12 cellular contexts compared by ENCODE assay signal in genomic region chr9:134551176-134551575, GRCh38.
DNase-seq lines count a peak whose midpoint lies in the region; ATAC-seq and TF ChIP-seq lines count a peak whose summit lies in the region.
"Had no signal": no experiment of that assay in that cellular context is flagged by ENCODE, and none has a peak within 500 bp of the region (broad histone marks: within the 10 kb centered on the region; RNA-seq: fewer than 3 reads in every experiment).

No MANE protein-coding gene starts in this region.

- peak overlapping the region; percentile 26 for H2AK9ac ChIP-seq in IMR-90 (replicated peaks; ENCODE audit: low read depth, low read length, poor library complexity)

- H4K91ac ChIP-seq in IMR-90 (ENCODE audit: insufficient read depth, low read depth, low read length) (peak overlapping the region; percentile 83), mesenchymal stem cell (ENCODE audit: low read length) (peak overlapping the region; percentile 84)

- intact Hi-C loops in IMR-90 (cut with micrococcal nuclease) (loop anchor here (5.0 kb wide), 1 partner anchor 91 kb away; the partner anchor contains the start of gene COL5A1), sciatic nerve (cut with DNase I) (no loop called here), prostate gland (cut with DNase I) (no loop called here), thyroid gland (cut with DNase I) (no loop called here)

- peak overlapping the region; percentile 84 for H2AK5ac ChIP-seq in IMR-90 (ENCODE audit: low read depth, low read length)
- peak overlapping the region; percentile 37 for H2AK5ac ChIP-seq in mesenchymal stem cell (ENCODE audit: low read length, severe bottlenecking)

- H3K4me2 ChIP-seq in IMR-90 (ENCODE audit: low read depth, low read length) (no peak overlapping the region), mesenchymal stem cell (ENCODE audit: low read length, poor library complexity, severe bottlenecking) (no peak overlapping the region)

- H4K8ac ChIP-seq in IMR-90 (ENCODE audit: low read depth in 2 of 2, low read length in 2 of 2) (peak overlapping the region in 1 of 2 experiments; percentile 73; a peak in 1 of 4 replicates), mesenchymal stem cell (ENCODE audit: low read length) (peak overlapping the region; percentile 10)

- H3K14ac ChIP-seq in IMR-90 (replicated peaks; ENCODE audit: low read depth, low read length), result peak overlapping the region; percentile 50
- peak overlapping the region in 1 of 2 experiments; percentile 42 for H3K14ac ChIP-seq in mesenchymal stem cell (ENCODE audit: low read length in 2 of 2)

- H4K20me1 ChIP-seq in IMR-90 (ENCODE audit: insufficient read depth, low read length), result no peaks in the 10 kb centered on the region; the same call in 1 of the 2 replicates

- no peak overlapping the region for H3K4me3 ChIP-seq in IMR-90 (ENCODE audit: insufficient read depth, low read depth, low read length)
- no peak overlapping the region for H3K4me3 ChIP-seq in SK-N-MC
- no peak overlapping the region for H3K4me3 ChIP-seq in mesenchymal stem cell (ENCODE audit: insufficient read depth in 1 of 2, low read depth in 1 of 2, low read length in 2 of 2)
- no peak overlapping the region for H3K4me3 ChIP-seq in prostate gland
- no peak overlapping the region for H3K4me3 ChIP-seq in thyroid gland (replicated peaks in 1 of 3)
- H3K4me3 ChIP-seq: Peyer's patch had no signal

- 93% methylated on average over 18 of the region's 23 CpGs; no CpG with 5 or more reads in 1 of the 2 experiments for WGBS in IMR-90 (ENCODE audit: extremely low coverage in 2 of 2, insufficient read length in 1 of 2), 2 experiments
- WGBS in mesenchymal stem cell, result 94% methylated on average over 23 of the region's 23 CpGs
- WGBS in prostate gland, result 94% methylated on average over 13 of the region's 23 CpGs
- WGBS in thyroid gland, 2 donors, result 92 to 96% methylated on average over 23 of the region's 23 CpGs

- peak overlapping the region; percentile 65; the same call in 1 of the 2 replicates for H3K18ac ChIP-seq in IMR-90 (ENCODE audit: low read depth, low read length)
- H3K18ac ChIP-seq in mesenchymal stem cell (ENCODE audit: low read depth in 1 of 2, low read length in 2 of 2), result peak overlapping the region; percentile 38 to 85

- ATAC-seq in IMR-90 (ENCODE audit: low read depth) (no peak), sciatic nerve (no peak), GM21360 (IDR thresholded peaks at IDR 0.05; ENCODE audit: unreplicated experiment) (no peak)

- peak overlapping the region; percentile 33; the same call in 1 of the 2 replicates for H4K5ac ChIP-seq in IMR-90 (ENCODE audit: low read depth, low read length)

- TF ChIP-seq CTCF in IMR-90 (conservative IDR thresholded peaks at IDR 0.05; ENCODE audit: low read depth, low read length), result no peak
- no peak for TF ChIP-seq CTCF in prostate gland (IDR thresholded peaks at IDR 0.05)
- TF ChIP-seq CTCF in thyroid gland (IDR thresholded peaks at IDR 0.05), result no peak

- in situ Hi-C loops in IMR-90 (cut with MboI; ENCODE audit: low sequenced_read_pairs), result no loop called here

- H2BK120ac ChIP-seq in IMR-90 (ENCODE audit: low read depth, low read length) (peak overlapping the region; percentile 94), mesenchymal stem cell (ENCODE audit: low read depth, low read length) (peak overlapping the region; percentile 95)

- H3K36me3 ChIP-seq in IMR-90 (ENCODE audit: control insufficient read depth, insufficient read depth, low read length) (no peaks in the 10 kb centered on the region), SK-N-MC (ENCODE audit: insufficient read depth, low read length) (no peaks in the 10 kb centered on the region), mesenchymal stem cell (ENCODE audit: control insufficient read depth in 1 of 2, insufficient read depth in 2 of 2, low read depth in 1 of 2, low read length in 2 of 2) (no peaks in the 10 kb centered on the region), prostate gland (no peaks in the 10 kb centered on the region), thyroid gland (no peaks in the 10 kb centered on the region)
- H3K36me3 ChIP-seq: Peyer's patch had no signal

- no peak for TF ChIP-seq RAD21 in IMR-90 (IDR thresholded peaks at IDR 0.05; ENCODE audit: low read length)

- no peak overlapping the region for H2BK5ac ChIP-seq in IMR-90 (ENCODE audit: low read depth, low read length, poor library complexity, severe bottlenecking)
- no peak overlapping the region for H2BK5ac ChIP-seq in mesenchymal stem cell (ENCODE audit: low read depth, low read length, poor library complexity, severe bottlenecking)

- H3K27me3 ChIP-seq in IMR-90 (ENCODE audit: control insufficient read depth, insufficient read depth, low read length), result no peaks in the 10 kb centered on the region
- peaks cover 0 to 34% of the 10 kb centered on the region in 2 experiments for H3K27me3 ChIP-seq in mesenchymal stem cell (ENCODE audit: control insufficient read depth in 1 of 2, insufficient read depth in 1 of 2, low read length in 2 of 2)
- no peaks in the 10 kb centered on the region for H3K27me3 ChIP-seq in prostate gland (replicated peaks; ENCODE audit: insufficient read depth)
- H3K27me3 ChIP-seq in thyroid gland, result no peaks in the 10 kb centered on the region
- H3K27me3 ChIP-seq: Peyer's patch had no signal

- H3K4me1 ChIP-seq in IMR-90 (ENCODE audit: control insufficient read depth, insufficient read depth, low read length), result peaks cover 31% of the 10 kb centered on the region
- H3K4me1 ChIP-seq in mesenchymal stem cell (ENCODE audit: control insufficient read depth, insufficient read depth, low read depth, low read length), result peaks cover 71% of the 10 kb centered on the region
- H3K4me1 ChIP-seq in prostate gland (replicated peaks), result no peaks in the 10 kb centered on the region
- H3K4me1 ChIP-seq in thyroid gland, result peaks cover 2 to 17% of the 10 kb centered on the region in 2 donors

- peak overlapping the region; percentile 91 for H2BK20ac ChIP-seq in IMR-90 (ENCODE audit: low read depth, low read length)

- H3K9me1 ChIP-seq in IMR-90 (ENCODE audit: insufficient read depth, low read length), result peaks cover 11% of the 10 kb centered on the region; the same call in 1 of the 2 replicates

- H3K9ac ChIP-seq in IMR-90 (ENCODE audit: low read depth, low read length), result no peak overlapping the region
- H3K9ac ChIP-seq in SK-N-MC (ENCODE audit: insufficient read length), result no peak overlapping the region
- no peak overlapping the region for H3K9ac ChIP-seq in mesenchymal stem cell (ENCODE audit: low read length)

- H3K27ac ChIP-seq in IMR-90 (ENCODE audit: insufficient read depth, low read length) (no peak overlapping the region), SK-N-MC (peak overlapping the region; percentile 84), mesenchymal stem cell (ENCODE audit: low read length, poor library complexity, severe bottlenecking) (peak overlapping the region; percentile 69), prostate gland (no peak overlapping the region), thyroid gland (no peak overlapping the region)

- H3K9me3 ChIP-seq in IMR-90 (ENCODE audit: control insufficient read depth, insufficient read depth, low read length) (no peaks in the 10 kb centered on the region), SK-N-MC (ENCODE audit: low read depth, low read length) (no peaks in the 10 kb centered on the region), mesenchymal stem cell (ENCODE audit: control insufficient read depth, low read length) (no peaks in the 10 kb centered on the region), prostate gland (no peaks in the 10 kb centered on the region), thyroid gland (no peaks in the 10 kb centered on the region)
- H3K9me3 ChIP-seq: Peyer's patch had no signal

- H3K23ac ChIP-seq in IMR-90 (ENCODE audit: low read depth, low read length) (no peak overlapping the region), mesenchymal stem cell (ENCODE audit: low read length in 2 of 2) (no peak overlapping the region)

- H3K79me1 ChIP-seq in IMR-90 (ENCODE audit: low read depth in 1 of 2, low read length in 2 of 2), result no peaks in the 10 kb centered on the region
- H3K79me1 ChIP-seq in mesenchymal stem cell (replicated peaks; ENCODE audit: low read length, poor library complexity, severe bottlenecking), result no peaks in the 10 kb centered on the region

- no peak for TF ChIP-seq POLR2A in IMR-90 (IDR thresholded peaks at IDR 0.05; ENCODE audit: low read depth, low read length)
- no peak for TF ChIP-seq POLR2A in prostate gland (IDR thresholded peaks at IDR 0.05)
- no peak for TF ChIP-seq POLR2A in thyroid gland (IDR thresholded peaks at IDR 0.05)

- CTCF ChIA-PET in IMR-90 (lab: Yijun Ruan, JAX), result no interaction called here

- no TSS peak for BruUV-seq in IMR-90 (replicated peaks; lab: Mats Ljungman, UMichigan)

- dilution Hi-C loops in IMR-90 (cut with HindIII; ENCODE audit: low sequenced_read_pairs, unreplicated experiment), result no loop called here

- peak overlapping the region; percentile 19 to 88 for H2BK12ac ChIP-seq in mesenchymal stem cell (ENCODE audit: low read length in 2 of 2)

- H3K4ac ChIP-seq in IMR-90 (ENCODE audit: low read depth, low read length) (peak overlapping the region; percentile 93), mesenchymal stem cell (ENCODE audit: low read depth in 1 of 2, low read length in 2 of 2) (peak overlapping the region; percentile 18 to 45)

- H2AFZ ChIP-seq in IMR-90 (replicated peaks; ENCODE audit: low read length, poor library complexity), result no peak overlapping the region
- no peak overlapping the region for H2AFZ ChIP-seq in mesenchymal stem cell (ENCODE audit: low read depth, low read length)

- DNase-seq in IMR-90, result no peak
- DNase-seq in SK-N-MC (ENCODE audit: low read depth, low spot score), result no peak
- DNase-seq in mesenchymal stem cell, result no peak
- DNase-seq in sciatic nerve (ENCODE audit: low spot score), result peak; percentile 61
- no peak for DNase-seq in prostate gland (ENCODE audit: low spot score)
- DNase-seq in thyroid gland, result no peak
- DNase-seq: GF-D8, NCI-H2029 treated with DMSO at 0.1 percent for 48 hours, NCI-H510A treated with DMSO at 0.1 percent for 48 hours, SHP77 treated with DMSO at 0.1 percent for 48 hours had no signal

- peak overlapping the region; percentile 67; the same call in 2 of the 3 replicates for H2BK15ac ChIP-seq in IMR-90 (ENCODE audit: low read depth, low read length)
- H2BK15ac ChIP-seq in mesenchymal stem cell (ENCODE audit: low read depth, poor library complexity, severe bottlenecking), result peak overlapping the region; percentile 71

- POLR2A ChIA-PET in IMR-90 (lab: Charles Lee; ENCODE audit: unreplicated experiment), result no interaction called here

- no peak overlapping the region for H3K56ac ChIP-seq in IMR-90 (ENCODE audit: extremely low read depth, insufficient read depth, low read length)

TF ChIP-seq in IMR-90, 13 proteins besides CTCF, POLR2A, EP300 and RAD21 (continues in another document):
- no peak for TF ChIP-seq MAZ (IDR thresholded peaks at IDR 0.05; ENCODE audit: borderline replicate concordance, low read depth, low read length)
- no peak for TF ChIP-seq RCOR1 (IDR thresholded peaks at IDR 0.05; ENCODE audit: insufficient replicate concordance, low read length)
- TF ChIP-seq MAFK (IDR thresholded peaks at IDR 0.05; ENCODE audit: low read depth, low read length), result no peak
- TF ChIP-seq CEBPB (IDR thresholded peaks at IDR 0.05; ENCODE audit: low read depth, low read length), result no peak
- no peak for TF ChIP-seq BHLHE40 (IDR thresholded peaks at IDR 0.05; ENCODE audit: low read depth, low read length)
- no peak for TF ChIP-seq FOS (IDR thresholded peaks at IDR 0.05; ENCODE audit: low read depth, low read length)

Comparison
In these comparisons a context has a peak if more than half of its experiments do, and no peak if none do; other contexts are left out.
1. H3K27ac ChIP-seq: peak in SK-N-MC (single experiment) and mesenchymal stem cell (single experiment); none in IMR-90 (single experiment), prostate gland (0 of 2) and thyroid gland (0 of 3).